33 cellular contexts compared by ENCODE assay signal in the genomic region with DNA sequence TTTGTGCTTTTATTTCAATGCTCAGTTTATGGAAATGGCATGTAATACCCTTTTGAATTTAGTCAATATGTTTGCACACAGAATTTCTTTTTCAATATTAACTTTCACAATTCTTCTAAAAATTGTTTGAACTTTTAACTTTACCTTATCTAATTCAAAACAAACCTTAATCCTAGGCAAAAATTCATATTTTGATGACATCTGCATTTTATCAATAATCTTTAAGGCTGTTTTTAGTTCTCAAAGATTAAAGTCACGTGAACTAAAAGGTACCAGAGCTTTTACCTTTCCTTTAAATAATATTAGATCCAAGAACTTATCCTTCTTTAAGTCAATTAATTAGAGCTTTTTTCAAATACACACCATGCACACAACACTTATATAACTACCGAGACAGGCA.
"Had no signal": no experiment of that assay in that cellular context is flagged by ENCODE, and none has a peak within 500 bp of the region (broad histone marks: within the 10 kb centered on the region; RNA-seq: fewer than 3 reads in every experiment).

No MANE protein-coding gene starts in this region.

- FAIRE-seq: astrocyte, bronchial epithelial cell, colon had no signal

- H3K9me3 ChIP-seq: adrenal gland, body of pancreas had no signal

- ATAC-seq: activated naive CD4-positive, alpha-beta T cell treated with anti-CD3 and anti-CD28 coated beads, Interleukin-2, amount 50 U/mL, for 72 hours; activated naive CD8-positive, alpha-beta T cell treated with anti-CD3 and anti-CD28 coated beads, Interleukin-2, amount 50 U/mL, for 24 hours; activated T-cell treated with anti-CD3 and anti-CD28 coated beads, Interleukin-2, amount 50 U/mL, for 4 hours; activated T-cell treated with anti-CD3 and anti-CD28 coated beads, Interleukin-2, amount 50 U/mL, for 72 hours; activated T-helper 17 cell treated with anti-CD3 and anti-CD28 coated beads, Interleukin-2, amount 50 U/mL, for 72 hours; body of pancreas had no signal

- H3K36me3 ChIP-seq: adrenal gland, brain microvascular endothelial cell, breast epithelium, cardiac muscle cell had no signal

- H3K4me3 ChIP-seq: adrenal gland, body of pancreas, breast epithelium, cardiac muscle cell had no signal

- H3K27me3 ChIP-seq: adrenal gland, body of pancreas, brain microvascular endothelial cell, breast epithelium, cardiac muscle cell had no signal

- H3K27ac ChIP-seq: adrenal gland, body of pancreas, brain microvascular endothelial cell, breast epithelium, cardiac muscle cell had no signal

- DNase-seq: activated effector memory CD4-positive, alpha-beta T cell treated with anti-CD3 and anti-CD28 coated beads, Interleukin-2, amount 50 U/mL, for 16 hours; activated effector memory CD4-positive, alpha-beta T cell treated with Interleukin-2 at 50 U/mL for 16 hours; activated gamma-delta T cell; activated gamma-delta T cell treated with Interleukin-2 at 50 U/mL for 16 hours; activated naive CD4-positive, alpha-beta T cell; activated naive CD4-positive, alpha-beta T cell treated with anti-CD3 and anti-CD28 coated beads for 36 hours; activated naive CD4-positive, alpha-beta T cell treated with anti-CD3 and anti-CD28 coated beads, Interleukin-2, amount 10 ng/mL, durations not matched to agents 7 days and 5 days; activated naive CD4-positive, alpha-beta T cell treated with anti-CD3 and anti-CD28 coated beads, Interleukin-2, amount 50 U/mL, for 16 hours; activated naive CD4-positive, alpha-beta T cell treated with Interleukin-2 at 50 U/mL for 16 hours; activated naive CD8-positive, alpha-beta T cell treated with anti-CD3 and anti-CD28 coated beads for 36 hours; activated naive CD8-positive, alpha-beta T cell treated with anti-CD3 and anti-CD28 coated beads, Interleukin-2, amount 10 ng/mL, durations not matched to agents 7 days and 5 days; activated naive CD8-positive, alpha-beta T cell treated with anti-CD3 and anti-CD28 coated beads, Interleukin-2, amount 50 U/mL, for 24 hours; activated T-cell treated with anti-CD3 and anti-CD28 coated beads, Interleukin-2, amount 50 U/mL, for 1 hour; activated T-cell treated with anti-CD3 and anti-CD28 coated beads, Interleukin-2, amount 50 U/mL, for 24 hours; activated T-cell treated with anti-CD3 and anti-CD28 coated beads, Interleukin-2, amount 50 U/mL, for 4 hours; activated T-cell treated with anti-CD3 and anti-CD28 coated beads, Interleukin-2, amount 50 U/mL, for 48 hours; activated T-cell treated with anti-CD3 and anti-CD28 coated beads, Interleukin-2, amount 50 U/mL, for 72 hours; adrenal gland; amniotic stem cell; amygdala; anterior cingulate cortex; aorta; body of pancreas; brain microvascular endothelial cell; caudate nucleus; central memory CD4-positive, alpha-beta T cell had no signal

- H3K4me1 ChIP-seq: adrenal gland, body of pancreas, breast epithelium had no signal
